Comparison of ENCODE assay signal across 18 cellular contexts in genomic region chr15:42401544-42402478, GRCh38. TPM values are rescaled to one million over a fixed set of nuclear protein-coding genes. Genes with fewer than 3 reads are reported as not detected.
DNase-seq lines count a peak whose midpoint lies in the region; FAIRE-seq and TF ChIP-seq lines count a peak whose summit lies in the region.
"Had no signal": no experiment of that assay in that cellular context is flagged by ENCODE, and none has a peak within 500 bp of the region (broad histone marks: within the 10 kb centered on the region; RNA-seq: fewer than 3 reads in every experiment).

No MANE protein-coding gene starts in this region.

- no peak overlapping the region for H3K18ac ChIP-seq in H9 (ENCODE audit: insufficient read length, low read depth, low read length)

- no peak overlapping the region for H2AFZ ChIP-seq in H9 (ENCODE audit: low read length)
- no peak overlapping the region for H2AFZ ChIP-seq in neural progenitor cell (replicated peaks)

- no peak overlapping the region for H2AK5ac ChIP-seq in H9 (ENCODE audit: insufficient read length, low read length)

- H3K27ac ChIP-seq in H9 (ENCODE audit: insufficient read length, low read depth, low read length) (no peak overlapping the region), neural progenitor cell (no peak overlapping the region), small intestine (ENCODE audit: low read depth in 1 of 2, low read length in 1 of 2) (no peak overlapping the region)
- H3K27ac ChIP-seq: adrenal gland, sigmoid colon, thoracic aorta had no signal

- no peak overlapping the region for H2BK20ac ChIP-seq in H9 (ENCODE audit: low read depth, low read length, poor library complexity, severe bottlenecking)

- no peak overlapping the region for H3T11ph ChIP-seq in H9 (ENCODE audit: low read length)

- H3K4me3 Mint-ChIP-seq in H9 (no peak overlapping the region), neural progenitor cell (no peak overlapping the region)
- H3K4me3 Mint-ChIP-seq in activated T-helper 1 cell treated with anti-CD3 and anti-CD28 coated beads, Interleukin-12 subunit alpha, Interleukin-12 subunit beta, Interleukin-2, Interleukin-4 antibody, amounts not matched to agents 30 ng/mL and 10 ng/mL and 1 ng/mL, durations not matched to agents 14 hours and 24 hours and 36 hours, result peak overlapping the region; percentile 45

- H4K20me1 ChIP-seq in H9 (ENCODE audit: control insufficient read depth, insufficient read depth, insufficient read length) (no peaks in the 10 kb centered on the region), neural progenitor cell (ENCODE audit: low read depth) (no peaks in the 10 kb centered on the region)

- H3K79me2 ChIP-seq in H9 (ENCODE audit: insufficient read depth, low read length) (no peaks in the 10 kb centered on the region), neural progenitor cell (ENCODE audit: low read depth) (no peaks in the 10 kb centered on the region)

- no peaks in the 10 kb centered on the region for H3K9me3 Mint-ChIP-seq in H9
- no peaks in the 10 kb centered on the region for H3K9me3 Mint-ChIP-seq in activated T-helper 1 cell treated with anti-CD3 and anti-CD28 coated beads, Interleukin-12 subunit alpha, Interleukin-12 subunit beta, Interleukin-2, Interleukin-4 antibody, amounts not matched to agents 30 ng/mL and 10 ng/mL and 1 ng/mL, durations not matched to agents 14 hours and 24 hours and 36 hours
- no peaks in the 10 kb centered on the region for H3K9me3 Mint-ChIP-seq in neural progenitor cell
- H3K9me3 Mint-ChIP-seq: naive B cell had no signal

- H3K4me1 Mint-ChIP-seq in H9, result no peaks in the 10 kb centered on the region
- peaks cover 11% of the 10 kb centered on the region for H3K4me1 Mint-ChIP-seq in activated T-helper 1 cell treated with anti-CD3 and anti-CD28 coated beads, Interleukin-12 subunit alpha, Interleukin-12 subunit beta, Interleukin-2, Interleukin-4 antibody, amounts not matched to agents 30 ng/mL and 10 ng/mL and 1 ng/mL, durations not matched to agents 14 hours and 24 hours and 36 hours (ENCODE audit: low read depth)
- H3K4me1 Mint-ChIP-seq in neural progenitor cell, result no peaks in the 10 kb centered on the region

- H4K91ac ChIP-seq in H9 (ENCODE audit: insufficient read length, low read depth, low read length), result no peak overlapping the region

- H2BK15ac ChIP-seq in H9 (ENCODE audit: low read depth, low read length), result no peak overlapping the region

- H3K27me3 Mint-ChIP-seq in H9 (ENCODE audit: low read depth) (no peaks in the 10 kb centered on the region), neural progenitor cell (ENCODE audit: insufficient read depth, low read depth) (no peaks in the 10 kb centered on the region)
- H3K27me3 Mint-ChIP-seq in activated T-helper 1 cell treated with anti-CD3 and anti-CD28 coated beads, Interleukin-12 subunit alpha, Interleukin-12 subunit beta, Interleukin-2, Interleukin-4 antibody, amounts not matched to agents 30 ng/mL and 10 ng/mL and 1 ng/mL, durations not matched to agents 14 hours and 24 hours and 36 hours (ENCODE audit: insufficient read depth), result no peaks in the 10 kb centered on the region
- H3K27me3 Mint-ChIP-seq: naive B cell had no signal

- H3K9me3 ChIP-seq in H9 (ENCODE audit: control insufficient read depth, low read depth, low read length) (no peaks in the 10 kb centered on the region), neural progenitor cell (ENCODE audit: low read depth) (no peaks in the 10 kb centered on the region), small intestine (ENCODE audit: control insufficient read depth, low read depth) (no peaks in the 10 kb centered on the region)
- H3K9me3 ChIP-seq: adrenal gland, sigmoid colon, thoracic aorta had no signal

- H4K5ac ChIP-seq in H9 (ENCODE audit: insufficient read length, low read depth, low read length), result no peak overlapping the region

- intact Hi-C loops in activated T-helper 1 cell treated with anti-CD3 and anti-CD28 coated beads, Interleukin-12 subunit alpha, Interleukin-12 subunit beta, Interleukin-2, Interleukin-4 antibody, amounts not matched to agents 30 ng/mL and 10 ng/mL and 1 ng/mL, durations not matched to agents 14 hours and 24 hours and 36 hours (cut with micrococcal nuclease), result no loop called here

- H3K4ac ChIP-seq in H9 (ENCODE audit: low read depth, low read length), result no peak overlapping the region

- H4K8ac ChIP-seq in H9 (replicated peaks; ENCODE audit: insufficient read length, low read depth, low read length), result no peak overlapping the region

- no peak overlapping the region for H3K14ac ChIP-seq in H9 (ENCODE audit: insufficient read depth, low read length)

- H3K23ac ChIP-seq in H9 (ENCODE audit: insufficient read length, low read depth, low read length), result no peak overlapping the region

- no peaks in the 10 kb centered on the region for H3K23me2 ChIP-seq in H9 (ENCODE audit: insufficient read length, low read depth, low read length, poor library complexity, severe bottlenecking)

- no peaks in the 10 kb centered on the region for H3K4me1 ChIP-seq in H9 (ENCODE audit: insufficient read depth, low read length)
- H3K4me1 ChIP-seq in neural progenitor cell, result no peaks in the 10 kb centered on the region
- H3K4me1 ChIP-seq in small intestine (ENCODE audit: control insufficient read depth in 2 of 2, insufficient read depth in 1 of 2, low read depth in 1 of 2, low read length in 1 of 2), result no peaks in the 10 kb centered on the region
- H3K4me1 ChIP-seq: adrenal gland, sigmoid colon had no signal

- H3K4me2 ChIP-seq in H9 (ENCODE audit: insufficient read depth, insufficient read length, low read length) (no peak overlapping the region), neural progenitor cell (no peak overlapping the region)

- H3K27ac Mint-ChIP-seq in H9 (peak overlapping the region in 2 of 3 experiments; percentile 77 to 81; a peak in 2 of 7 replicates), neural progenitor cell (peak overlapping the region; percentile 67)
- H3K27ac Mint-ChIP-seq in activated T-helper 1 cell treated with anti-CD3 and anti-CD28 coated beads, Interleukin-12 subunit alpha, Interleukin-12 subunit beta, Interleukin-2, Interleukin-4 antibody, amounts not matched to agents 30 ng/mL and 10 ng/mL and 1 ng/mL, durations not matched to agents 14 hours and 24 hours and 36 hours, result peak overlapping the region; percentile 19

- no peak overlapping the region for H2BK12ac ChIP-seq in H9 (ENCODE audit: insufficient read length, low read depth, low read length)

- H3K36me3 ChIP-seq in neural progenitor cell, result no peaks in the 10 kb centered on the region
- H3K36me3 ChIP-seq in small intestine (ENCODE audit: control insufficient read depth in 2 of 2, insufficient read depth in 2 of 2, low read length in 2 of 2), result no peaks in the 10 kb centered on the region
- H3K36me3 ChIP-seq: adrenal gland had no signal

- H3K4me3 ChIP-seq in neural progenitor cell, result no peak overlapping the region
- no peak overlapping the region for H3K4me3 ChIP-seq in small intestine (ENCODE audit: low read depth in 1 of 2, low read length in 2 of 2)
- H3K4me3 ChIP-seq: adrenal gland, sigmoid colon, thoracic aorta had no signal

- no peak for TF ChIP-seq CTCF in H9 (conservative IDR thresholded peaks at IDR 0.05)
- no peak for TF ChIP-seq CTCF in neural progenitor cell (IDR thresholded peaks at IDR 0.05)

- H3F3A ChIP-seq in neural progenitor cell (ENCODE audit: low read depth), result no peaks in the 10 kb centered on the region

- H2BK120ac ChIP-seq in H9 (ENCODE audit: low read depth, low read length, poor library complexity, severe bottlenecking), result no peak overlapping the region

- H3K27me3 ChIP-seq in H9 (ENCODE audit: insufficient read depth, low read length) (no peaks in the 10 kb centered on the region), neural progenitor cell (no peaks in the 10 kb centered on the region), small intestine (ENCODE audit: control insufficient read depth in 2 of 2, insufficient read depth in 2 of 2, low read length in 2 of 2) (no peaks in the 10 kb centered on the region)
- H3K27me3 ChIP-seq: adrenal gland, sigmoid colon had no signal

- no peak overlapping the region for H2BK5ac ChIP-seq in H9 (ENCODE audit: insufficient read length, low read length)

- no peaks in the 10 kb centered on the region for H3K36me3 Mint-ChIP-seq in H9 (ENCODE audit: insufficient read depth in 1 of 3, low read depth in 3 of 3)
- H3K36me3 Mint-ChIP-seq in activated T-helper 1 cell treated with anti-CD3 and anti-CD28 coated beads, Interleukin-12 subunit alpha, Interleukin-12 subunit beta, Interleukin-2, Interleukin-4 antibody, amounts not matched to agents 30 ng/mL and 10 ng/mL and 1 ng/mL, durations not matched to agents 14 hours and 24 hours and 36 hours (ENCODE audit: low read depth), result no peaks in the 10 kb centered on the region
- no peaks in the 10 kb centered on the region for H3K36me3 Mint-ChIP-seq in neural progenitor cell

- FAIRE-seq in small intestine (lab: Jason Lieb, UNC), result no peak
- FAIRE-seq: D721Med, frontal cortex had no signal

- H3K79me1 ChIP-seq in H9 (ENCODE audit: insufficient read depth, low read depth, low read length, poor library complexity, severe bottlenecking), result no peaks in the 10 kb centered on the region

- H3K56ac ChIP-seq in H9 (ENCODE audit: insufficient read length, low read depth, low read length), result no peak overlapping the region

- H3K9ac ChIP-seq in H9 (ENCODE audit: extremely low read depth, insufficient read length, low read length) (no peak overlapping the region), neural progenitor cell (no peak overlapping the region)

- no CpG with 5 or more reads among the region's 24 CpGs for WGBS in H9 (ENCODE audit: extremely low coverage, insufficient read length, low lambda C conversion rate)
- 79 to 92% (median 85%) methylated on average over 24 of the region's 24 CpGs for WGBS in small intestine, 3 donors

- peak; percentile 28 for DNase-seq in ELR (ENCODE audit: low read depth)
- no peak for DNase-seq in H9
- DNase-seq in activated T-helper 1 cell treated with anti-CD3 and anti-CD28 coated beads, Interleukin-12 subunit alpha, Interleukin-12 subunit beta, Interleukin-2, Interleukin-4 antibody, amounts not matched to agents 30 ng/mL and 10 ng/mL and 1 ng/mL, durations not matched to agents 14 hours and 24 hours and 36 hours (ENCODE audit: low spot score), result no peak
- no peak for DNase-seq in neural progenitor cell (ENCODE audit: low spot score)
- no peak for DNase-seq in Ammon's horn (ENCODE audit: low spot score)
- DNase-seq in DMS53 treated with DMSO at 0.1 percent for 48 hours (lab: John Stamatoyannopoulos, UW; ENCODE audit: unreplicated experiment), result no peak
- no peak for DNase-seq in small intestine
- DNase-seq: activated CD4-positive, CD25-positive, alpha-beta regulatory T cell; kidney glomerular epithelial cell; naive B cell; NCI-H1417 treated with DMSO at 0.1 percent for 48 hours; NCI-H774; SIG-M5; sigmoid colon had no signal

RNA-seq across cellular contexts. Expression of gene CAPN3, which starts 42.5 kb away (rescaled TPM):
- total RNA-seq in H9 (2021), result 0.31 and 0.53 TPM in 2 replicates
- 1.5 and 1.6 TPM in 2 replicates for total RNA-seq in activated T-helper 1 cell treated with anti-CD3 and anti-CD28 coated beads, Interleukin-12 subunit alpha, Interleukin-12 subunit beta, Interleukin-2, Interleukin-4 antibody, amounts not matched to agents 30 ng/mL and 10 ng/mL and 1 ng/mL, durations not matched to agents 14 hours and 24 hours and 36 hours
- total RNA-seq in neural progenitor cell (ENCODE audit: low replicate concordance), result 0.37 TPM in 1 of 2 replicates, not detected in the other
- 10 to 100 TPM in 2 of 3 donors, 1 to 10 TPM in 1; 5.2 to 23.7 (median 13.5) TPM for polyA plus RNA-seq in small intestine

Comparison
In these comparisons a context has a peak if more than half of its experiments do, and no peak if none do; other contexts are left out.
1. H3K27ac Mint-ChIP-seq: peak in every context shown above with its lines; median percentile 79 in H9; 67 in neural progenitor cell; 19 in activated T-helper 1 cell treated with anti-CD3 and anti-CD28 coated beads, Interleukin-12 subunit alpha, Interleukin-12 subunit beta, Interleukin-2, Interleukin-4 antibody, amounts not matched to agents 30 ng/mL and 10 ng/mL and 1 ng/mL, durations not matched to agents 14 hours and 24 hours and 36 hours.